ENCODE assay signal across 22 cellular contexts in genomic region chr20:12967932-12968331, GRCh38. TPM values are rescaled to one million over a fixed set of nuclear protein-coding genes. Genes with fewer than 3 reads are reported as not detected.
DNase-seq lines count a peak whose midpoint lies in the region; ATAC-seq, FAIRE-seq and TF ChIP-seq lines count a peak whose summit lies in the region.
"Had no signal": no experiment of that assay in that cellular context is flagged by ENCODE, and none has a peak within 500 bp of the region (broad histone marks: within the 10 kb centered on the region; RNA-seq: fewer than 3 reads in every experiment).

No MANE protein-coding gene starts in this region.

- H3K36me3 ChIP-seq in HepG2 (replicated peaks in 1 of 2; ENCODE audit: control insufficient read depth in 1 of 2, insufficient read depth in 2 of 2, low read length in 2 of 2) (no peaks in the 10 kb centered on the region), right lobe of liver (no peaks in the 10 kb centered on the region), keratinocyte (ENCODE audit: control insufficient read depth in 2 of 2, extremely low read depth in 1 of 2, insufficient read depth in 2 of 2, low read length in 2 of 2) (no peaks in the 10 kb centered on the region)
- H3K36me3 ChIP-seq: BE2C, BLaER1 had no signal

- intact Hi-C loops in HepG2 (cut with micrococcal nuclease; ENCODE audit: unreplicated experiment) (loop anchor here (2.0 kb wide), 1 partner anchor 397 kb away; no protein-coding TSS in a partner anchor), right lobe of liver (cut with DNase I) (loop anchor here in 1 of 2 donors (5.0 kb wide), 1 partner anchor 134 kb away; no protein-coding TSS in a partner anchor)

- H3K4me2 ChIP-seq in HepG2 (ENCODE audit: low read depth, low read length) (no peak overlapping the region), keratinocyte (ENCODE audit: control insufficient read depth, extremely low read depth, insufficient read depth, low read depth, low read length) (peak overlapping the region; percentile 18)
- H3K4me2 ChIP-seq: BLaER1 had no signal

- no peaks in the 10 kb centered on the region for H3K9me1 ChIP-seq in keratinocyte (ENCODE audit: control insufficient read depth, extremely low read depth, insufficient read depth, low read length)

- H3K4me1 ChIP-seq in HepG2 (ENCODE audit: insufficient read depth, low read length) (peaks cover 19% of the 10 kb centered on the region), right lobe of liver (no peaks in the 10 kb centered on the region), keratinocyte (ENCODE audit: control insufficient read depth, extremely low read depth, insufficient read depth, low read length) (peaks cover 14% of the 10 kb centered on the region)
- H3K4me1 ChIP-seq: BE2C, BLaER1 had no signal

- H2AFZ ChIP-seq in HepG2 (ENCODE audit: low read length) (no peak overlapping the region), keratinocyte (ENCODE audit: control insufficient read depth, low read length) (peak overlapping the region; percentile 7)

- no peak for TF ChIP-seq POLR2A in HepG2 (IDR thresholded peaks at IDR 0.05; ENCODE audit: insufficient read depth in 1 of 2, low read depth in 2 of 2, low read length in 2 of 2)
- TF ChIP-seq POLR2A in right lobe of liver (IDR thresholded peaks at IDR 0.05) = no peak

- H3K27me3 ChIP-seq in HepG2 (ENCODE audit: control insufficient read depth in 1 of 2, insufficient read depth in 2 of 2, low read length in 2 of 2) (no peaks in the 10 kb centered on the region), right lobe of liver (no peaks in the 10 kb centered on the region), keratinocyte (ENCODE audit: control insufficient read depth, extremely low read depth, insufficient read depth, low read length) (no peaks in the 10 kb centered on the region)
- H3K27me3 ChIP-seq: BE2C, BLaER1 had no signal

- H3K4me3 ChIP-seq in HepG2 (replicated peaks in 1 of 3; ENCODE audit: insufficient read depth in 1 of 3, low read depth in 2 of 3, low read length in 3 of 3) = no peak overlapping the region
- H3K4me3 ChIP-seq in right lobe of liver = no peak overlapping the region
- no peak overlapping the region for H3K4me3 ChIP-seq in keratinocyte (ENCODE audit: control insufficient read depth in 2 of 3, extremely low read depth in 1 of 3, insufficient read depth in 2 of 3, low read depth in 1 of 3, low read length in 3 of 3)
- H3K4me3 ChIP-seq: BLaER1, GM12878 had no signal

- H4K20me1 ChIP-seq in HepG2 (ENCODE audit: insufficient read depth, low read length) (no peaks in the 10 kb centered on the region), keratinocyte (ENCODE audit: control insufficient read depth, extremely low read depth, insufficient read depth, low read length) (no peaks in the 10 kb centered on the region)
- H4K20me1 ChIP-seq: BLaER1 had no signal

- TF ChIP-seq CTCF in HepG2 (CRISPR knock-in tag; IDR thresholded peaks at IDR 0.05) (no peak), right lobe of liver (IDR thresholded peaks at IDR 0.05) (no peak), keratinocyte (optimal IDR thresholded peaks at IDR 0.05 in 1 of 3, IDR thresholded peaks at IDR 0.05 in 1 of 3, conservative IDR thresholded peaks at IDR 0.05 in 1 of 3; ENCODE audit: extremely low read depth in 1 of 3, insufficient read depth in 2 of 3, low read length in 3 of 3) (no peak), GM10248 (IDR thresholded peaks at IDR 0.05; ENCODE audit: control extremely low read depth, extremely low read depth, low read depth, missing control alignments) (no peak)

- dilution Hi-C loops in keratinocyte (cut with MboI; ENCODE audit: extremely low pct_ligation_motif_present, low sequenced_read_pairs) = no loop called here

- H3K27ac ChIP-seq in HepG2 (ENCODE audit: extremely low read length, insufficient read depth, low read length) (no peak overlapping the region), right lobe of liver (no peak overlapping the region), keratinocyte (ENCODE audit: control insufficient read depth, insufficient read depth, low read length) (no peak overlapping the region)
- H3K27ac ChIP-seq: 22Rv1, BLaER1 had no signal

- ATAC-seq in HepG2 (no peak), right lobe of liver (no peak), GM18517 (IDR thresholded peaks at IDR 0.05; ENCODE audit: unreplicated experiment) (no peak)
- ATAC-seq: GM12878 had no signal

- TF ChIP-seq RAD21 in HepG2 (CRISPR knock-in tag; IDR thresholded peaks at IDR 0.05) = no peak

- H3K79me2 ChIP-seq in HepG2 (ENCODE audit: insufficient read depth, low read length) = no peaks in the 10 kb centered on the region
- no peaks in the 10 kb centered on the region for H3K79me2 ChIP-seq in keratinocyte (ENCODE audit: control insufficient read depth, insufficient read depth, low read length)

- DNase-seq in HepG2 (ENCODE audit: low spot score) = no peak
- DNase-seq in right lobe of liver = no peak
- no peak for DNase-seq in keratinocyte (ENCODE audit: low read depth, low spot score)
- no peak for DNase-seq in GM10248 (ENCODE audit: extremely low spot score)
- DNase-seq: ACHN; BE2C; C1 segment of cervical spinal cord; CD4-positive, alpha-beta memory T cell; CD4-positive, CD25-positive, alpha-beta regulatory T cell; CD8-positive, alpha-beta memory T cell; COR-L47; DMS79 treated with DMSO at 0.1 percent for 48 hours; GF-D8 had no signal

- CTCF ChIA-PET in HepG2 (lab: Yijun Ruan, JAX; ENCODE audit: low intra/inter-chr PET ratio, low total read pairs) = interaction anchor here (6.2 to 6.7 kb wide), 2 partner anchors 41 to 138 kb away, joined by 127 to 164 read pairs; no protein-coding TSS in a partner anchor
- CTCF ChIA-PET in GM10248 (lab: Yijun Ruan, JAX) = interaction anchor here (0.7 to 3.6 kb wide), 2 partner anchors 43 to 136 kb away, joined by 4 to 15 read pairs; no protein-coding TSS in a partner anchor

- peaks cover 15% of the 10 kb centered on the region for H3K9me3 ChIP-seq in HepG2 (ENCODE audit: low read length)
- no peaks in the 10 kb centered on the region for H3K9me3 ChIP-seq in right lobe of liver
- no peaks in the 10 kb centered on the region for H3K9me3 ChIP-seq in keratinocyte (ENCODE audit: control insufficient read depth, low read depth, low read length)
- H3K9me3 ChIP-seq: BE2C had no signal

- BruUV-seq in HepG2 (replicated peaks; lab: Mats Ljungman, UMichigan) = no TSS peak

- H3K9ac ChIP-seq in HepG2 (ENCODE audit: insufficient read depth, low read depth, low read length) (no peak overlapping the region), keratinocyte (ENCODE audit: control insufficient read depth, extremely low read depth, insufficient read depth, low read length) (no peak overlapping the region)
- H3K9ac ChIP-seq: BLaER1 had no signal

- POLR2A ChIA-PET in HepG2 (lab: Yijun Ruan, JAX) = no interaction called here
- POLR2A ChIA-PET in GM10248 (lab: Yijun Ruan, JAX) = no interaction called here

- FAIRE-seq in HepG2 (lab: Jason Lieb, UNC) (no peak), keratinocyte (lab: Jason Lieb, UNC) (no peak)
- FAIRE-seq: G401.6, GM12878, GM12892, GM18507, GM19239 had no signal

- in situ Hi-C loops in HepG2 (cut with HindIII; ENCODE audit: extremely low pct_ligation_motif_present, low pct_unique_long_range_greater_than_20kb) = loop anchor here (5.0 to 25.0 kb wide), 2 partner anchors 41 to 319 kb away; no protein-coding TSS in a partner anchor

- TF ChIP-seq EP300 in HepG2 (IDR thresholded peaks at IDR 0.05; ENCODE audit: low read depth in 2 of 2, low read length in 2 of 2) = no peak
- no peak for TF ChIP-seq EP300 in HepG2 (CRISPR knock-in tag; IDR thresholded peaks at IDR 0.05; ENCODE audit: borderline replicate concordance)

TF ChIP-seq in HepG2, 621 proteins besides CTCF, POLR2A, EP300 and RAD21:
- no peak for TF ChIP-seq ZSCAN9 (CRISPR knock-in tag; IDR thresholded peaks at IDR 0.05; ENCODE audit: borderline replicate concordance)
- peak; percentile 85 for TF ChIP-seq NFE2L2 (IDR thresholded peaks at IDR 0.05; ENCODE audit: low read length)

RNA-seq across cellular contexts. Expression of gene SPTLC3, which starts 40.8 kb away (rescaled TPM):
- total RNA-seq in HepG2 (2016; rRNA removed; fragmentation: Illumina TruSeq; extraction: Trizol) = 83.7 and 95.6 TPM in 2 replicates
- 5.7 and 7.4 TPM in 2 replicates for total RNA-seq in HepG2 (2016; cell fraction: cytosol; rRNA removed; fragmentation: Illumina TruSeq; extraction: Trizol; ENCODE audit: low read depth)
- total RNA-seq in HepG2 (2016; cell fraction: insoluble cytoplasmic fraction; rRNA removed; fragmentation: Illumina TruSeq; extraction: Trizol) = 84.1 and 87.4 TPM in 2 replicates
- total RNA-seq in HepG2 (2016; cell fraction: membrane; rRNA removed; fragmentation: Illumina TruSeq; extraction: Trizol) = 27.3 and 28.3 TPM in 2 replicates
- 151 and 157 TPM in 2 replicates for total RNA-seq in HepG2 (2016; cell fraction: nucleus; rRNA removed; fragmentation: Illumina TruSeq; extraction: Trizol)
- polyA plus RNA-seq in HepG2 (2011; rRNA removed) = 13.0 and 20.5 TPM in 2 replicates
- polyA plus RNA-seq in HepG2 (2011; cell fraction: cytosol; rRNA removed) = 8.5 and 11.9 TPM in 2 replicates
- polyA plus RNA-seq in HepG2 (2011; cell fraction: nucleus; rRNA removed) = 9.9 and 12.6 TPM in 2 replicates
- polyA plus RNA-seq in HepG2 (2012) = 18.7 and 45.9 TPM in 2 replicates
- polyA plus RNA-seq in HepG2 (2016; cell fraction: cytosol; fragmentation: Illumina TruSeq; extraction: Trizol; ENCODE audit: low read depth) = 3.5 and 3.8 TPM in 2 replicates
- polyA plus RNA-seq in HepG2 (2016; cell fraction: insoluble cytoplasmic fraction; fragmentation: Illumina TruSeq; extraction: Trizol; ENCODE audit: low read depth) = 37.0 and 39.6 TPM in 2 replicates
- 8.8 and 10.3 TPM in 2 replicates for polyA plus RNA-seq in HepG2 (2016; cell fraction: membrane; fragmentation: Illumina TruSeq; extraction: Trizol; ENCODE audit: low read depth)
- 45.3 and 58.4 TPM in 2 replicates for polyA plus RNA-seq in HepG2 (2016; cell fraction: nucleus; fragmentation: Illumina TruSeq; extraction: Trizol; ENCODE audit: insufficient read depth, low read depth)
- polyA minus RNA-seq in HepG2 (2011; rRNA and poly(A)+ RNA removed; ENCODE audit: low replicate concordance) = 0.09 and 18.0 TPM in 2 replicates
- polyA minus RNA-seq in HepG2 (2011; cell fraction: cytosol; rRNA and poly(A)+ RNA removed) = 14.0 and 19.8 TPM in 2 replicates
- 91.3 and 96.6 TPM in 2 replicates for polyA minus RNA-seq in HepG2 (2011; cell fraction: nucleus; rRNA and poly(A)+ RNA removed)
- 10 to 100 TPM; 16.4 to 25.6 (median 24.8) TPM for total RNA-seq in right lobe of liver
- 6.5 to 11.4 TPM (median 10.0 TPM) in 3 replicates for polyA plus RNA-seq in keratinocyte
- 118 TPM for polyA plus RNA-seq in keratinocyte (2011; ENCODE audit: low read depth)
- polyA plus RNA-seq in keratinocyte (2011; cell fraction: cytosol; rRNA removed) = 4.4 and 6.6 TPM in 2 replicates
- polyA plus RNA-seq in keratinocyte (2011; cell fraction: nucleus; rRNA removed) = 13.1 and 15.3 TPM in 2 replicates
- polyA plus RNA-seq in keratinocyte (2012; ENCODE audit: low replicate concordance) = 6.8 and 38.7 TPM in 2 replicates
- polyA minus RNA-seq in keratinocyte = 1.8 to 14.7 TPM (median 9.0 TPM) in 3 replicates
- 2.9 TPM for polyA minus RNA-seq in keratinocyte (2011; cell fraction: cytosol; rRNA and poly(A)+ RNA removed)
- polyA minus RNA-seq in keratinocyte (2011; cell fraction: nucleus; rRNA and poly(A)+ RNA removed) = 9.0 and 27.8 TPM in 2 replicates
- total RNA-seq: CD8-positive, alpha-beta memory T cell had no signal
- polyA plus RNA-seq: CD14-positive monocyte had no signal
